18 cellular contexts compared by ENCODE assay signal in genomic region chr1:57616906-57617305, GRCh38.
"Had no signal": no experiment of that assay in that cellular context is flagged by ENCODE, and none has a peak within 500 bp of the region (broad histone marks: within the 10 kb centered on the region; RNA-seq: fewer than 3 reads in every experiment).

No MANE protein-coding gene starts in this region.

- H3K4me3 ChIP-seq: colonic mucosa, left lung, lung, smooth muscle cell, suprapubic skin, thyroid gland had no signal

- H3K4me2 ChIP-seq: smooth muscle cell had no signal

- DNase-seq: colonic mucosa; effector CD4-positive, alpha-beta T cell; endodermal cell; erythroblast; foreskin keratinocyte; islet precursor cell; left lung; mesenchymal stem cell; naive thymus-derived CD8-positive, alpha-beta T cell; stimulated activated CD4-positive, alpha-beta T cell treated with anti-CD3 and anti-CD28 coated beads, Interleukin-4, amount 100 ng/mL, for 1 hour; stimulated activated CD8-positive, alpha-beta memory T cell treated with anti-CD3 and anti-CD28 coated beads, Interleukin-4, amount 100 ng/mL, for 48 hours; stimulated activated naive CD8-positive, alpha-beta T cell treated with anti-CD3 and anti-CD28 coated beads, Interleukin-15, Interleukin-2, amounts not matched to agents 100 U/mL and 50 U/mL, for 24 hours; thyroid gland had no signal

- H3K9me3 ChIP-seq: colonic mucosa, left lung, neutrophil, suprapubic skin, thyroid gland had no signal

- H3K36me3 ChIP-seq: colonic mucosa, left lung, neutrophil, suprapubic skin, thyroid gland had no signal

- ATAC-seq: foreskin keratinocyte; left lung; naive thymus-derived CD8-positive, alpha-beta T cell; stimulated activated effector memory CD8-positive, alpha-beta T cell treated with anti-CD3 and anti-CD28 coated beads, Interleukin-12 subunit alpha, Interleukin-12 subunit beta, amount 100 ng/mL, for 72 hours; stimulated activated naive CD8-positive, alpha-beta T cell treated with anti-CD3 and anti-CD28 coated beads, Interleukin-15, Interleukin-2, amounts not matched to agents 100 U/mL and 50 U/mL, for 24 hours had no signal

- H3K27ac ChIP-seq: colonic mucosa, foreskin keratinocyte, left lung, neutrophil, suprapubic skin, thyroid gland had no signal

- H3K27me3 ChIP-seq: colonic mucosa, foreskin keratinocyte, left lung, neutrophil, suprapubic skin, thyroid gland had no signal

- H3K4me1 ChIP-seq: colonic mucosa, left lung, suprapubic skin, thyroid gland had no signal
